1 cellular context compared by ENCODE assay signal in genomic region chr2:210502997-210503621, GRCh38.
TF ChIP-seq lines count a peak whose summit lies in the region.

No MANE protein-coding gene starts in this region.

TF ChIP-seq in HCT116, 20 proteins besides CTCF, POLR2A, EP300 and RAD21 (continued from another document):
- TF ChIP-seq, protein P1, sequence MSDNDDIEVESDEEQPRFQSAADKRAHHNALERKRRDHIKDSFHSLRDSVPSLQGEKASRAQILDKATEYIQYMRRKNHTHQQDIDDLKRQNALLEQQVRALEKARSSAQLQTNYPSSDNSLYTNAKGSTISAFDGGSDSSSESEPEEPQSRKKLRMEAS (IDR thresholded peaks at IDR 0.05), result no peak
- TF ChIP-seq ZFX (IDR thresholded peaks at IDR 0.05) (no peak), SIN3A (IDR thresholded peaks at IDR 0.05; ENCODE audit: low read depth) (no peak), SRF (IDR thresholded peaks at IDR 0.05; ENCODE audit: low read depth) (no peak), CEBPB (IDR thresholded peaks at IDR 0.05; ENCODE audit: low read depth) (no peak), ZNF274 (IDR thresholded peaks at IDR 0.05; ENCODE audit: low read depth, low read length) (no peak)
- TF ChIP-seq, protein P2, sequence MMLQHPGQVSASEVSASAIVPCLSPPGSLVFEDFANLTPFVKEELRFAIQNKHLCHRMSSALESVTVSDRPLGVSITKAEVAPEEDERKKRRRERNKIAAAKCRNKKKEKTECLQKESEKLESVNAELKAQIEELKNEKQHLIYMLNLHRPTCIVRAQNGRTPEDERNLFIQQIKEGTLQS (IDR thresholded peaks at IDR 0.05), result no peak
